ENCODE assay signal across 1 cellular context in the genomic region with DNA sequence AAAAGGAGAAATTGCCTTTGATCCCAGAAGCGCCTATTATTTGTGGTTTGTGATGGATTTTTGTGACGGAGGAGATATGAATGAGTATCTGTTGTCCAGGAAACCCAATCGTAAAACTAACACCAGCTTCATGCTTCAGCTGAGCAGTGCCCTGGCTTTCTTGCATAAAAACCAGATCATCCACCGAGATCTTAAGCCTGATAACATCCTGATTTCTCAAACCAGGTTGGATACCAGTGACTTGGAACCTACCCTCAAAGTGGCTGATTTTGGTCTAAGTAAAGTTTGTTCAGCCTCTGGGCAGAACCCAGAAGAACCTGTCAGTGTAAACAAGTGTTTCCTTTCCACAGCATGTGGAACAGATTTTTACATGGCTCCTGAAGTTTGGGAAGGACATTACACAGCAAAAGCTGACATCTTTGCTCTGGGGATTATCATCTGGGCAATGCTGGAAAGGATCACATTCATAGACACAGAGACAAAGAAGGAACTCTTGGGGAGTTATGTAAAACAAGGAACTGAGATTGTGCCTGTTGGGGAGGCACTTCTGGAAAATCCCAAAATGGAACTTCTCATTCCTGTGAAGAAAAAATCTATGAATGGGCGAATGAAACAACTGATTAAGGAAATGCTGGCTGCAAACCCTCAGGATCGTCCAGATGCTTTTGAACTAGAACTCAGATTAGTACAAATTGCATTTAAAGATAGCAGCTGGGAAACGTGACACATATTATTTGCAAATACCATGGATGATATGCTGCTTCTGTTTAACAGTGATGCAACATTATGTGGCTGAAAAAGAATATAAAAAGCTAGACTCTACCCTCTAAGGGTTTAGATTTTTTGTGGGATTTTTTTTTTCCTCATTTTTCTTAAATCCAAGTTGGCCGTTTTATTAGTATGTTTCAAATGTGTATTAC.
TF ChIP-seq lines count a peak whose summit lies in the region.

No MANE protein-coding gene starts in this region.

TF ChIP-seq in A549, 52 proteins besides CTCF, POLR2A, EP300 and RAD21 (continued from another document):
- TF ChIP-seq CEBPB (IDR thresholded peaks at IDR 0.05): no peak
- TF ChIP-seq, protein P1, sequence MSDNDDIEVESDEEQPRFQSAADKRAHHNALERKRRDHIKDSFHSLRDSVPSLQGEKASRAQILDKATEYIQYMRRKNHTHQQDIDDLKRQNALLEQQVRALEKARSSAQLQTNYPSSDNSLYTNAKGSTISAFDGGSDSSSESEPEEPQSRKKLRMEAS (IDR thresholded peaks at IDR 0.05): no peak
- no peak for TF ChIP-seq GATA3 (IDR thresholded peaks at IDR 0.05; ENCODE audit: borderline replicate concordance)
